18 cellular contexts compared by ENCODE assay signal in the genomic region with DNA sequence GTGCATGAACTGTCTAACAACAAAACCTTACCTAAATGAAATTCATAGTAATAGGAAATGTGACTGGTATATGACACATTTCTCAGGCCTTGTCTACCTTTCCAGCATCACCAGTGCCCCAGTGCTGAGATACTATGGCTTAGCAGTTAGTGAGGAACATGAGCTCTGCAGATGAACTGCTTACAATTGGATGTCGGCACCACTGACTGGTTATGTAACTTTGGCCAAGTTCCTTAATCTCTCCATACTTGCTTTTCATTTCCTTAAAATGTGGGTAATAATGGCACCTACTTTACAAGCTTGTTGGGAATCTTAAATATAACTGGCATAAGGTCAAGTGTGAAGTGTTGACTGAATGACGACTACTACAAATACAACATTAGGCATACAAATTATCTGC.
DNase-seq lines count a peak whose midpoint lies in the region; ATAC-seq, FAIRE-seq and TF ChIP-seq lines count a peak whose summit lies in the region.
"Had no signal": no experiment of that assay in that cellular context is flagged by ENCODE, and none has a peak within 500 bp of the region (broad histone marks: within the 10 kb centered on the region; RNA-seq: fewer than 3 reads in every experiment).

No MANE protein-coding gene starts in this region.

- intact Hi-C loops in Right ventricle myocardium inferior (cut with DNase I) = no loop called here

- no peak for TF ChIP-seq POLR2A in GM12892 (IDR thresholded peaks at IDR 0.05; ENCODE audit: low read depth, low read length)
- TF ChIP-seq POLR2A in NB4 (IDR thresholded peaks at IDR 0.05; ENCODE audit: extremely low read depth, insufficient read length) = no peak

- DNase-seq in GM12892 (ENCODE audit: insufficient read length) (no peak), NB4 (ENCODE audit: low read depth) (peak; percentile 41), SKM-1 treated with dmso at 0.1 percent for 144 hours (lab: John Stamatoyannopoulos, UW; ENCODE audit: unreplicated experiment) (peak; percentile 60), pons (ENCODE audit: low spot score) (peak; percentile 17), Right ventricle myocardium inferior (ENCODE audit: missing footprints) (no peak), RPMI8226 (no peak), NCI-H526 (lab: John Stamatoyannopoulos, UW) (no peak)
- DNase-seq in stimulated activated CD4-positive, alpha-beta T cell treated with anti-CD3 and anti-CD28 coated beads, Interleukin-4, amount 100 ng/mL, for 4 hours = no peak
- DNase-seq: EL, H9, NCI-H187 treated with DMSO at 0.1 percent for 48 hours, NCI-H2171 treated with DMSO at 0.1 percent for 48 hours, NCI-H510A, SHP77, SW 1271 had no signal

- no peak for TF ChIP-seq CTCF in NB4 (IDR thresholded peaks at IDR 0.05; ENCODE audit: low read depth, low read length)

- no peak for ATAC-seq in Right ventricle myocardium inferior
- ATAC-seq: K562, Panc1 had no signal

- FAIRE-seq in GM12892 (lab: Jason Lieb, UNC) = peak; percentile 85
- FAIRE-seq: K562 had no signal

- no peak overlapping the region for H3K4me3 ChIP-seq in NB4 (ENCODE audit: low read depth, low read length)
- H3K4me3 ChIP-seq: BLaER1, K562 had no signal

Comparison
In these comparisons a context has a peak if more than half of its experiments do, and no peak if none do; other contexts are left out.
1. DNase-seq: peak in NB4 (single experiment), SKM-1 treated with dmso at 0.1 percent for 144 hours (single experiment) and pons (single experiment); none in GM12892 (single experiment), stimulated activated CD4-positive, alpha-beta T cell treated with anti-CD3 and anti-CD28 coated beads, Interleukin-4, amount 100 ng/mL, for 4 hours (0 of 2), Right ventricle myocardium inferior (single experiment), RPMI8226 (single experiment) and NCI-H526 (0 of 2).